ENCODE assay signal across 26 cellular contexts in genomic region chr22:46132830-46133587, GRCh38.
"Had no signal": no experiment of that assay in that cellular context is flagged by ENCODE, and none has a peak within 500 bp of the region (broad histone marks: within the 10 kb centered on the region; RNA-seq: fewer than 3 reads in every experiment).

No MANE protein-coding gene starts in this region.

- H3K4me1 ChIP-seq: colonic mucosa, prostate gland, vagina had no signal

- H3K27ac ChIP-seq: colonic mucosa, epithelial cell of prostate, gastrocnemius medialis, heart left ventricle, hepatocyte, prostate gland, right atrium auricular region, skin epidermis, thyroid gland, vagina had no signal

- ATAC-seq: esophagus mucosa; gastrocnemius medialis; heart left ventricle; left colon; mucosa of descending colon; natural killer cell treated with Interleukin-12 subunit alpha and Interleukin-12 subunit beta and Interleukin-15 and Interleukin-18, amount 100 ng/mL, for 72 hours; stimulated activated naive CD8-positive, alpha-beta T cell treated with anti-CD3 and anti-CD28 coated beads, Interleukin-15, amount 100 ng/mL, for 72 hours had no signal

- H3K27me3 ChIP-seq: colonic mucosa, gastrocnemius medialis, heart left ventricle, hepatocyte, right atrium auricular region, thyroid gland, vagina had no signal

- DNase-seq: colonic mucosa; effector CD8-positive, alpha-beta T cell; endodermal cell; foreskin fibroblast; gastrocnemius medialis; kidney glomerular epithelial cell; left colon; mesenchymal stem cell; naive B cell; stimulated activated CD4-positive, alpha-beta T cell treated with anti-CD3 and anti-CD28 coated beads, Interleukin-15, amount 100 ng/mL, for 24 hours; stimulated activated CD4-positive, alpha-beta T cell treated with anti-CD3 and anti-CD28 coated beads, Interleukin-2, amount 100 ng/mL, for 48 hours; stimulated activated CD8-positive, alpha-beta memory T cell treated with anti-CD3 and anti-CD28 coated beads, Interleukin-4, amount 100 ng/mL, for 48 hours; stimulated activated naive CD4-positive, alpha-beta T cell; stimulated activated naive CD8-positive, alpha-beta T cell treated with anti-CD3 and anti-CD28 coated beads, Interleukin-15, amount 100 ng/mL, for 72 hours; thyroid gland; trophoblast cell had no signal

- H3K9me3 ChIP-seq: colonic mucosa, gastrocnemius medialis, heart left ventricle, mucosa of descending colon, prostate gland, right atrium auricular region, thyroid gland, vagina had no signal

- H3K4me2 ChIP-seq: hepatocyte had no signal

- H3K4me3 ChIP-seq: colonic mucosa, gastrocnemius medialis, heart left ventricle, hepatocyte, mucosa of descending colon, prostate gland, right atrium auricular region, skin epidermis, thyroid gland, vagina had no signal

- H2AFZ ChIP-seq: hepatocyte had no signal

- H3K36me3 ChIP-seq: colonic mucosa, gastrocnemius medialis, heart left ventricle, prostate gland, right atrium auricular region, thyroid gland, vagina had no signal
